In genomic region chr7:24851791-24852190, GRCh38 we compare ENCODE assay signal across 9 cellular contexts.
DNase-seq lines count a peak whose midpoint lies in the region; ATAC-seq and TF ChIP-seq lines count a peak whose summit lies in the region.
"Had no signal": no experiment of that assay in that cellular context is flagged by ENCODE, and none has a peak within 500 bp of the region (broad histone marks: within the 10 kb centered on the region; RNA-seq: fewer than 3 reads in every experiment).

No MANE protein-coding gene starts in this region.

- DNase-seq in activated CD4-positive, alpha-beta T cell treated with anti-CD3 and anti-CD28 coated beads for 24 hours (ENCODE audit: low read depth in 2 of 2) = peak; percentile 8 to 15
- no peak for DNase-seq in activated CD4-positive, alpha-beta T cell treated with anti-CD3 and anti-CD28 coated beads for 1 hour
- DNase-seq in NCI-H69 (lab: John Stamatoyannopoulos, UW) = peak; percentile 9
- DNase-seq in amniotic epithelial cell (ENCODE audit: low read depth) = peak; percentile 85
- peak; percentile 18 for DNase-seq in stimulated activated CD4-positive, alpha-beta T cell treated with anti-CD3 and anti-CD28 coated beads, Interleukin-1b, Interleukin-23, amount 100 ng/mL, for 48 hours
- DNase-seq in NCI-H1092 treated with DMSO at 0.1 percent for 48 hours (lab: John Stamatoyannopoulos, UW) = no peak
- DNase-seq: NCI-H748 treated with DMSO at 0.1 percent for 48 hours had no signal

- ATAC-seq in HG02970 (IDR thresholded peaks at IDR 0.05; ENCODE audit: low FRiP score, unreplicated experiment) = no peak
- ATAC-seq in GM18505 (IDR thresholded peaks at IDR 0.05; ENCODE audit: unreplicated experiment) = no peak

- no peak for TF ChIP-seq POLR2A in GM18505 (IDR thresholded peaks at IDR 0.05; ENCODE audit: borderline replicate concordance, extremely low read depth, insufficient read depth, insufficient read length)

Comparison
In these comparisons a context has a peak if more than half of its experiments do, and no peak if none do; other contexts are left out.
1. DNase-seq: peak in activated CD4-positive, alpha-beta T cell treated with anti-CD3 and anti-CD28 coated beads for 24 hours (2 of 2), NCI-H69 (single experiment), amniotic epithelial cell (single experiment) and stimulated activated CD4-positive, alpha-beta T cell treated with anti-CD3 and anti-CD28 coated beads, Interleukin-1b, Interleukin-23, amount 100 ng/mL, for 48 hours (single experiment); none in activated CD4-positive, alpha-beta T cell treated with anti-CD3 and anti-CD28 coated beads for 1 hour (single experiment) and NCI-H1092 treated with DMSO at 0.1 percent for 48 hours (single experiment).